Comparison of ENCODE assay signal across 33 cellular contexts in the genomic region with DNA sequence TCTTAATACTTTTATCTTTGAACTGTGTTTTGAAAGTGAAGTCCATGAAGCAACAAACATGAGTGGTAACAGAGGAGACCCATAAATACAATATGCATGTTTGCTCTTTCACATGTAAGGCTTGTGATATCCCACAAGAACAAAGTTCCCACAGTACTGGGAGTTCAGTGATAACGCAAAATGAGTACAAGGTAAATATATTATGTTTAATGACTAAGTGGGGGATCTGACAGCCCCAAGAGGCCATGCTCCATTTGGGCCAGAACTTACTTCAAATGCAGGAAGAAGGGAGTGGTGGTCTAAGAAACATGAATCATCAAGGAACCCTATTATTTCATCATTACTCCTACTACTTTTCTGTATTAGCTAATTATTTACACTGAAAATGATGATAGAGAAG.
"Had no signal": no experiment of that assay in that cellular context is flagged by ENCODE, and none has a peak within 500 bp of the region (broad histone marks: within the 10 kb centered on the region; RNA-seq: fewer than 3 reads in every experiment).

No MANE protein-coding gene starts in this region.

- H3K27me3 Mint-ChIP-seq: activated CD4-positive, alpha-beta T cell treated with anti-CD3 and anti-CD28 coated beads, Interleukin-2, amount 10 ng/mL, durations not matched to agents 24 days and 14 days; activated naive CD4-positive, alpha-beta T cell treated with anti-CD3 and anti-CD28 coated beads, Interleukin-2, amount 10 ng/mL, durations not matched to agents 7 days and 5 days; effector memory CD8-positive, alpha-beta T cell had no signal

- H3K4me1 ChIP-seq: esophagus squamous epithelium had no signal

- H3K9me3 ChIP-seq: esophagus squamous epithelium had no signal

- H3K4me3 Mint-ChIP-seq: activated CD4-positive, alpha-beta memory T cell treated with anti-CD3 and anti-CD28 coated beads for 36 hours; activated CD4-positive, alpha-beta T cell treated with anti-CD3 and anti-CD28 coated beads for 36 hours; activated CD4-positive, alpha-beta T cell treated with anti-CD3 and anti-CD28 coated beads, Interleukin-2, amount 10 ng/mL, durations not matched to agents 24 days and 14 days; activated CD8-positive, alpha-beta memory T cell treated with anti-CD3 and anti-CD28 coated beads, Interleukin-2, amount 10 ng/mL, durations not matched to agents 7 days and 5 days; activated CD8-positive, alpha-beta T cell treated with anti-CD3 and anti-CD28 coated beads, Interleukin-2, amount 10 ng/mL, durations not matched to agents 7 days and 5 days; activated naive CD4-positive, alpha-beta T cell treated with anti-CD3 and anti-CD28 coated beads, Interleukin-2, amount 10 ng/mL, durations not matched to agents 7 days and 5 days; activated naive CD8-positive, alpha-beta T cell treated with anti-CD3 and anti-CD28 coated beads, Interleukin-2, amount 10 ng/mL, durations not matched to agents 7 days and 5 days; effector memory CD8-positive, alpha-beta T cell; T-helper 17 cell had no signal

- ATAC-seq: activated CD4-positive, alpha-beta T cell treated with anti-CD3 and anti-CD28 coated beads for 36 hours; activated CD8-positive, alpha-beta memory T cell treated with anti-CD3 and anti-CD28 coated beads, Interleukin-2, amount 10 ng/mL, durations not matched to agents 7 days and 5 days; activated CD8-positive, alpha-beta T cell treated with anti-CD3 and anti-CD28 coated beads, Interleukin-2, amount 10 ng/mL, durations not matched to agents 7 days and 5 days; activated naive CD4-positive, alpha-beta T cell treated with anti-CD3 and anti-CD28 coated beads, Interleukin-2, amount 50 U/mL, for 72 hours; effector memory CD8-positive, alpha-beta T cell; T-helper 17 cell had no signal

- H3K4me3 ChIP-seq: esophagus squamous epithelium had no signal

- H3K27ac ChIP-seq: brain microvascular endothelial cell, epithelial cell of prostate, esophagus squamous epithelium had no signal

- H3K36me3 ChIP-seq: brain microvascular endothelial cell, esophagus squamous epithelium had no signal

- H3K4me1 Mint-ChIP-seq: activated CD4-positive, alpha-beta T cell treated with anti-CD3 and anti-CD28 coated beads for 36 hours; activated CD4-positive, alpha-beta T cell treated with anti-CD3 and anti-CD28 coated beads, Interleukin-2, amount 10 ng/mL, durations not matched to agents 24 days and 14 days; activated CD8-positive, alpha-beta memory T cell treated with anti-CD3 and anti-CD28 coated beads, Interleukin-2, amount 10 ng/mL, durations not matched to agents 7 days and 5 days; activated naive CD4-positive, alpha-beta T cell treated with anti-CD3 and anti-CD28 coated beads, Interleukin-2, amount 10 ng/mL, durations not matched to agents 7 days and 5 days; activated naive CD8-positive, alpha-beta T cell treated with anti-CD3 and anti-CD28 coated beads, Interleukin-2, amount 10 ng/mL, durations not matched to agents 7 days and 5 days had no signal

- H3K9me3 Mint-ChIP-seq: activated CD4-positive, alpha-beta memory T cell treated with anti-CD3 and anti-CD28 coated beads for 36 hours; activated CD4-positive, alpha-beta T cell treated with anti-CD3 and anti-CD28 coated beads, Interleukin-2, amount 10 ng/mL, durations not matched to agents 24 days and 14 days; activated naive CD4-positive, alpha-beta T cell treated with anti-CD3 and anti-CD28 coated beads, Interleukin-2, amount 10 ng/mL, durations not matched to agents 7 days and 5 days; activated naive CD4-positive, alpha-beta T cell treated with anti-CD3 and anti-CD28 coated beads, Interleukin-2, amount 50 U/mL, for 72 hours; activated naive CD8-positive, alpha-beta T cell treated with anti-CD3 and anti-CD28 coated beads, Interleukin-2, amount 10 ng/mL, durations not matched to agents 7 days and 5 days; effector memory CD8-positive, alpha-beta T cell had no signal

- FAIRE-seq: astrocyte, colon, endothelial cell of umbilical vein, frontal cortex had no signal

- DNase-seq: activated CD4-positive, alpha-beta memory T cell treated with anti-CD3 and anti-CD28 coated beads for 36 hours; activated CD4-positive, alpha-beta T cell treated with anti-CD3 and anti-CD28 coated beads for 36 hours; activated CD4-positive, alpha-beta T cell treated with anti-CD3 and anti-CD28 coated beads, Interleukin-2, amount 10 ng/mL, durations not matched to agents 24 days and 14 days; activated CD4-positive, CD25-positive, alpha-beta regulatory T cell; activated CD4-positive, CD25-positive, alpha-beta regulatory T cell treated with anti-CD3 and anti-CD28 coated beads, Interleukin-2, amount 50 U/mL, for 72 hours; activated CD8-positive, alpha-beta memory T cell treated with anti-CD3 and anti-CD28 coated beads, Interleukin-2, amount 10 ng/mL, durations not matched to agents 7 days and 5 days; activated CD8-positive, alpha-beta memory T cell treated with anti-CD3 and anti-CD28 coated beads, Interleukin-2, amount 50 U/mL, for 4 hours; activated CD8-positive, alpha-beta T cell treated with anti-CD3 and anti-CD28 coated beads, Interleukin-2, amount 10 ng/mL, durations not matched to agents 7 days and 5 days; activated gamma-delta T cell; activated naive CD4-positive, alpha-beta T cell; activated naive CD4-positive, alpha-beta T cell treated with anti-CD3 and anti-CD28 coated beads, Interleukin-2, amount 10 ng/mL, durations not matched to agents 7 days and 5 days; activated naive CD8-positive, alpha-beta T cell treated with anti-CD3 and anti-CD28 coated beads, Interleukin-2, amount 10 ng/mL, durations not matched to agents 7 days and 5 days; activated T-cell treated with anti-CD3 and anti-CD28 coated beads, Interleukin-2, amount 50 U/mL, for 1 hour; activated T-cell treated with anti-CD3 and anti-CD28 coated beads, Interleukin-2, amount 50 U/mL, for 48 hours; amniotic stem cell; anterior cingulate cortex; brain microvascular endothelial cell; caudate nucleus; cortex of kidney; dermis blood vessel endothelial cell; effector CD4-positive, alpha-beta T cell; effector memory CD8-positive, alpha-beta T cell; esophagus squamous epithelium; foreskin fibroblast; head of caudate nucleus; T-helper 1 cell; T-helper 17 cell had no signal

- H3K36me3 Mint-ChIP-seq: activated CD4-positive, alpha-beta memory T cell treated with anti-CD3 and anti-CD28 coated beads for 36 hours; activated CD8-positive, alpha-beta memory T cell treated with anti-CD3 and anti-CD28 coated beads, Interleukin-2, amount 10 ng/mL, durations not matched to agents 7 days and 5 days; activated naive CD4-positive, alpha-beta T cell treated with anti-CD3 and anti-CD28 coated beads, Interleukin-2, amount 10 ng/mL, durations not matched to agents 7 days and 5 days; activated naive CD4-positive, alpha-beta T cell treated with anti-CD3 and anti-CD28 coated beads, Interleukin-2, amount 50 U/mL, for 72 hours; activated naive CD8-positive, alpha-beta T cell treated with anti-CD3 and anti-CD28 coated beads, Interleukin-2, amount 10 ng/mL, durations not matched to agents 7 days and 5 days had no signal

- H3K27me3 ChIP-seq: brain microvascular endothelial cell, esophagus squamous epithelium had no signal

- H3K27ac Mint-ChIP-seq: activated CD4-positive, alpha-beta memory T cell treated with anti-CD3 and anti-CD28 coated beads for 36 hours; activated CD4-positive, alpha-beta T cell treated with anti-CD3 and anti-CD28 coated beads for 36 hours; activated CD4-positive, alpha-beta T cell treated with anti-CD3 and anti-CD28 coated beads, Interleukin-2, amount 10 ng/mL, durations not matched to agents 24 days and 14 days; activated CD8-positive, alpha-beta memory T cell treated with anti-CD3 and anti-CD28 coated beads, Interleukin-2, amount 10 ng/mL, durations not matched to agents 7 days and 5 days; activated CD8-positive, alpha-beta T cell treated with anti-CD3 and anti-CD28 coated beads, Interleukin-2, amount 10 ng/mL, durations not matched to agents 7 days and 5 days; activated naive CD4-positive, alpha-beta T cell treated with anti-CD3 and anti-CD28 coated beads, Interleukin-2, amount 10 ng/mL, durations not matched to agents 7 days and 5 days; activated naive CD4-positive, alpha-beta T cell treated with anti-CD3 and anti-CD28 coated beads, Interleukin-2, amount 50 U/mL, for 72 hours; activated naive CD8-positive, alpha-beta T cell treated with anti-CD3 and anti-CD28 coated beads, Interleukin-2, amount 10 ng/mL, durations not matched to agents 7 days and 5 days; effector memory CD8-positive, alpha-beta T cell; T-helper 17 cell had no signal
